In the genomic region with DNA sequence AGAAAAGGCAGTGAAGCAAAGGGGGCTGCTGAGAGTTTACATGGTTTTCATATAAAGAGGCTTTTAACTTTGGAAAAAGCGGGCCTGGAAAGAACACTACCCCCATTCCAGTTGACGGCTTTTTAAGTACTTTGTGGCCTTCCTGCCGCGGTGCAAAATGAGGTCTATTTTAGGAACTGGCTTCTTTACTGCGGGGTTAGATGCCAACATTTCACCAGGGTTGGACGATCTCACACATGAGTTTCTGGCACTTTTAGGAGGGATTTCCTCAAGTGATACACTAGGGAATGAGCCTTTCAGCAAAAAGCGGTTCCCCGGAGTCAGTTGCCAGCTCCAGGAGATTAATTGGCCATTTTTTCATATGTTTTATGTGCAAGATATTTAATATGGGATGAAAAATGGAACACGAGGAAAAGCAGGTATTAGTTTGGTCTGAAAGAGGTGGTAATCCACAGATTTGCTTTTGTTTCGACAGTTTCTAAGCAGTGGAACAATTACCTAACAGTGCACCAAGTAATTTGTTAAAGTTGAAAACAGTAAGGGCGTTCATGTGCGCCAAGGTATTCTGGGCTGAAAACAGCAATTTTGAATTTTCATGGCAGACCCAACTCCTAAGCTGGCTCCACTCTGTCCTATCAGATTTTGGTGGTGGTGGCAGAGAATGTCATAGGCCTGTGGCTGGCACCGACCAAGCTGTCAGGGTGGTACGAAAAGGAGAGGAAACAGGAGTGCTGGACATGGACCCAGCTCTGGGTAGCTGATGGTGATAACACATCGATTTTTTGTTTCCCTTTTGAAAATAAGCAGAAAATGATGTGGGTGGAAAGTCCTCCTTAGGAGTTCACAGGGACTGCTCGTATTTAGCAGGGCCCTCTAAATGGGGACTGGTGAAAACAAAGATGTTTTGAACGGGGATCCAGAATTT, we compare ENCODE assay signal across 17 cellular contexts. TPM values are rescaled to one million over a fixed set of nuclear protein-coding genes. Genes with fewer than 3 reads are reported as not detected.
DNase-seq lines count a peak whose midpoint lies in the region; ATAC-seq, FAIRE-seq and TF ChIP-seq lines count a peak whose summit lies in the region.
"Had no signal": no experiment of that assay in that cellular context is flagged by ENCODE, and none has a peak within 500 bp of the region (broad histone marks: within the 10 kb centered on the region; RNA-seq: fewer than 3 reads in every experiment).

No MANE protein-coding gene starts in this region.

- no peak for FAIRE-seq in pancreas (lab: Jason Lieb, UNC)
- FAIRE-seq: colon, GM12878, GM19239 had no signal

- no peak for TF ChIP-seq CTCF in transverse colon (IDR thresholded peaks at IDR 0.05)
- TF ChIP-seq CTCF in tibial nerve (IDR thresholded peaks at IDR 0.05) = no peak
- no peak for TF ChIP-seq CTCF in pancreas (IDR thresholded peaks at IDR 0.05)

- no peak overlapping the region for H4K91ac ChIP-seq in neuronal stem cell (ENCODE audit: low read depth, low read length, poor library complexity)

- no peaks in the 10 kb centered on the region for H3K79me1 ChIP-seq in neuronal stem cell (ENCODE audit: low read depth, low read length)

- peaks cover 0 to 11% of the 10 kb centered on the region in 2 donors for H3K4me1 ChIP-seq in neuronal stem cell (ENCODE audit: control insufficient read depth in 2 of 2, insufficient read depth in 1 of 2, low read depth in 1 of 2, low read length in 2 of 2)
- peaks cover 19 to 43% (median 24%) of the 10 kb centered on the region in 4 donors for H3K4me1 ChIP-seq in transverse colon
- no peaks in the 10 kb centered on the region for H3K4me1 ChIP-seq in tibial nerve
- peaks cover under 1 to 36% (median 31%) of the 10 kb centered on the region in 3 donors for H3K4me1 ChIP-seq in pancreas

- DNase-seq in cerebellum (ENCODE audit: low spot score) = peak; percentile 23
- DNase-seq in left ventricle myocardium superior = no peak
- DNase-seq in neuronal stem cell (ENCODE audit: low spot score) = no peak
- no peak for DNase-seq in transverse colon
- no peak for DNase-seq in tibial nerve (ENCODE audit: low spot score in 2 of 2)
- DNase-seq in pancreas = no peak
- DNase-seq in HCEC 1CT = no peak
- DNase-seq: activated CD4-positive, alpha-beta T cell treated with anti-CD3 and anti-CD28 coated beads for 1 hour; activated CD8-positive, alpha-beta memory T cell treated with anti-CD3 and anti-CD28 coated beads, Interleukin-2, amount 10 ng/mL, durations not matched to agents 7 days and 5 days; CD8-positive, alpha-beta T cell; NCI-H2107; NCI-H524 treated with DMSO at 0.1 percent for 48 hours had no signal

- H3K27ac ChIP-seq in neuronal stem cell (replicated peaks; ENCODE audit: low read length) = no peak overlapping the region
- H3K27ac ChIP-seq in transverse colon = peak overlapping the region; percentile 22 to 80 (median 65)
- H3K27ac ChIP-seq in tibial nerve = no peak overlapping the region
- peak overlapping the region in 1 of 4 donors; percentile 2 for H3K27ac ChIP-seq in pancreas
- H3K27ac ChIP-seq: ovary had no signal

- no peak overlapping the region for H2BK15ac ChIP-seq in neuronal stem cell (ENCODE audit: low read length)

- H2AFZ ChIP-seq in neuronal stem cell (ENCODE audit: low read length) = no peak overlapping the region

- no peak overlapping the region for H3K9ac ChIP-seq in neuronal stem cell (ENCODE audit: low read depth, low read length, poor library complexity)

- H3K23ac ChIP-seq in neuronal stem cell (ENCODE audit: low read depth, low read length, poor library complexity) = no peak overlapping the region

- H2BK120ac ChIP-seq in neuronal stem cell (ENCODE audit: low read depth, low read length) = no peak overlapping the region

- no peak overlapping the region for H2BK5ac ChIP-seq in neuronal stem cell (ENCODE audit: low read length)

- TF ChIP-seq EP300 in transverse colon (IDR thresholded peaks at IDR 0.05; ENCODE audit: low read depth) (no peak), tibial nerve (IDR thresholded peaks at IDR 0.05) (no peak)

- in situ Hi-C loops in transverse colon (cut with MboI; ENCODE audit: low pct_ligation_motif_present in 1 of 4, low pct_unique_long_range_greater_than_20kb in 1 of 4, low sequenced_read_pairs in 3 of 4) = no loop called here

- H3K36me3 ChIP-seq in neuronal stem cell (replicated peaks in 1 of 2; ENCODE audit: control insufficient read depth in 2 of 2, insufficient read depth in 2 of 2, low read length in 2 of 2) (peaks cover 0 to 2% of the 10 kb centered on the region in 2 donors), transverse colon (no peaks in the 10 kb centered on the region), tibial nerve (peaks cover 0 to 51% (median 0%) of the 10 kb centered on the region in 3 donors), pancreas (no peaks in the 10 kb centered on the region)
- H3K36me3 ChIP-seq: ovary had no signal

- no peak overlapping the region for H2BK12ac ChIP-seq in neuronal stem cell (ENCODE audit: low read length)

- H3K4me3 ChIP-seq in neuronal stem cell (ENCODE audit: low read length in 2 of 2) (no peak overlapping the region), transverse colon (no peak overlapping the region), tibial nerve (no peak overlapping the region), pancreas (no peak overlapping the region)
- H3K4me3 ChIP-seq: GM12878 had no signal

- H3K27me3 ChIP-seq in neuronal stem cell (ENCODE audit: control insufficient read depth in 3 of 3, insufficient read depth in 3 of 3, low read depth in 1 of 3, low read length in 3 of 3) (no peaks in the 10 kb centered on the region), transverse colon (no peaks in the 10 kb centered on the region), tibial nerve (no peaks in the 10 kb centered on the region), pancreas (no peaks in the 10 kb centered on the region)
- H3K27me3 ChIP-seq: ovary had no signal

- TF ChIP-seq POLR2A in transverse colon (IDR thresholded peaks at IDR 0.05) (no peak), tibial nerve (IDR thresholded peaks at IDR 0.05) (no peak)

- no peak overlapping the region for H4K8ac ChIP-seq in neuronal stem cell (ENCODE audit: low read depth, low read length)

- no peak overlapping the region for H3K4ac ChIP-seq in neuronal stem cell (ENCODE audit: low read length)

- H2AK5ac ChIP-seq in neuronal stem cell (ENCODE audit: low read depth, low read length) = no peak overlapping the region

- ATAC-seq in left ventricle myocardium superior (peak; percentile 83), pancreas (no peak)
- ATAC-seq: activated CD8-positive, alpha-beta memory T cell treated with anti-CD3 and anti-CD28 coated beads, Interleukin-2, amount 10 ng/mL, durations not matched to agents 7 days and 5 days; activated T-helper 17 cell treated with anti-CD3 and anti-CD28 coated beads, Interleukin-2, amount 50 U/mL, for 72 hours; CD8-positive, alpha-beta T cell; GM12878 had no signal

- H3K9me3 ChIP-seq in neuronal stem cell (replicated peaks in 1 of 2; ENCODE audit: control insufficient read depth in 2 of 2, insufficient read depth in 1 of 2, low read depth in 1 of 2, low read length in 2 of 2) (no peaks in the 10 kb centered on the region), transverse colon (no peaks in the 10 kb centered on the region), tibial nerve (no peaks in the 10 kb centered on the region), pancreas (no peaks in the 10 kb centered on the region)
- H3K9me3 ChIP-seq: ovary had no signal

- peak overlapping the region; percentile 46 for H3K18ac ChIP-seq in neuronal stem cell (ENCODE audit: low read length)

- WGBS in neuronal stem cell (ENCODE audit: extremely low coverage in 2 of 2, insufficient read length in 2 of 2, insufficient replicate concordance in 1 of 2), 2 donors = no CpG with 5 or more reads among the region's 17 CpGs
- 61 to 72% methylated on average over 12 to 17 of the region's 17 CpGs for WGBS in transverse colon (ENCODE audit: low coverage in 1 of 2), 2 donors
- 68 to 73% methylated on average over 17 of the region's 17 CpGs for WGBS in tibial nerve, 2 donors
- WGBS in pancreas, 2 donors = 70 to 71% methylated on average over 17 of the region's 17 CpGs

- intact Hi-C loops in left ventricle myocardium superior (cut with micrococcal nuclease) (no loop called here), transverse colon (cut with DNase I; ENCODE audit: low total_unique reads) (loop anchor here (10.0 kb wide), 1 partner anchor 60 kb away; a partner anchor contains a TSS), pancreas (cut with DNase I) (no loop called here)

- no peak overlapping the region for H3K14ac ChIP-seq in neuronal stem cell (ENCODE audit: low read length)

- no peak overlapping the region for H3K4me2 ChIP-seq in neuronal stem cell (ENCODE audit: insufficient read depth, low read length, poor library complexity, severe bottlenecking)

RNA-seq across cellular contexts. Expression of a gene that starts 55.6 kb away (rescaled TPM):
- total RNA-seq in cerebellum (0.64 TPM), left ventricle myocardium superior (4.8 TPM), transverse colon (100 to 1,000 TPM in 3 of 4 donors, 10 to 100 TPM in 1; 70.3 to 150 (median 141) TPM), tibial nerve (1 to 10 TPM; 5.2 to 7.6 (median 6.7) TPM), pancreas (10 to 100 TPM; 13.7 to 23.0 (median 15.7) TPM)
- 267 TPM for polyA plus RNA-seq in neuronal stem cell (2013, experiment 1 of 2)
- 274 TPM for polyA plus RNA-seq in neuronal stem cell (2013, experiment 2 of 2)
- 1 to 10 TPM; 5.3 to 7.2 TPM for polyA plus RNA-seq in pancreas

Comparison
In these comparisons a context has a peak if more than half of its experiments do, and no peak if none do; other contexts are left out.
1. H3K27ac ChIP-seq: peak in transverse colon (4 of 4); none in neuronal stem cell (single experiment) and tibial nerve (0 of 4).